Comparison of ENCODE assay signal across 18 cellular contexts in the genomic region with DNA sequence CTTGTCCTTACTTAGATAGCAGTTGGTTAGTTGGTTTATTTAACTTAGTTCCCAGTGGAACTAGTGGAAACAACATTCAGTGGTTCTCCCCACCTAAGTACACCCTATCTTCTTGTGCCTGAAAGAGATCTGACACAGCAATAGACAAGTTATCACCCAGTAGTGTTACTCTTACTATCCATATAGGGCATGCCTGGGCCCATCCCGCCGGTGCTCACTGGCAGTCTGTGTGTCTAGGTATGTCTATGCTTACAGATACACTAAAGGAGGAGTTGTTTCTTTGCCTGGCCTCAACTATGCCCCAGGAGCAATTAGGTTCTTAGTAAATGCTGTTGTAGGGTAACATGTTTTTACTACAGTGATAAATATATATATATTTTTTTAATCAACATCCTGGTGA.
"Had no signal": no experiment of that assay in that cellular context is flagged by ENCODE, and none has a peak within 500 bp of the region (broad histone marks: within the 10 kb centered on the region; RNA-seq: fewer than 3 reads in every experiment).

No MANE protein-coding gene starts in this region.

- H3K4me3 ChIP-seq: body of pancreas, hepatocyte, thoracic aorta, upper lobe of right lung had no signal

- H3K4me2 ChIP-seq: hepatocyte had no signal

- FAIRE-seq: TTC549 had no signal

- H3K27me3 ChIP-seq: body of pancreas, hepatocyte, upper lobe of right lung had no signal

- H3K27ac ChIP-seq: body of pancreas, hepatocyte, thoracic aorta, upper lobe of right lung had no signal

- H3K36me3 ChIP-seq: thoracic aorta, upper lobe of right lung had no signal

- DNase-seq: activated gamma-delta T cell treated with Interleukin-2 at 50 U/mL for 16 hours; activated T-cell treated with anti-CD3 and anti-CD28 coated beads, Interleukin-2, amount 50 U/mL, for 1 hour; anterior cingulate cortex; body of pancreas; caudate nucleus; dermis blood vessel endothelial cell; effector memory CD8-positive, alpha-beta T cell; foreskin melanocyte; glutamatergic neuron; left ventricle myocardium superior; retina; stimulated activated CD4-positive, alpha-beta T cell treated with anti-CD3 and anti-CD28 coated beads, Interleukin-4, amount 100 ng/mL, for 24 hours; stimulated activated naive CD4-positive, alpha-beta T cell treated with Interleukin-2 at 50 U/mL for 16 hours; T-cell; upper lobe of right lung had no signal

- H2AFZ ChIP-seq: hepatocyte had no signal

- H3K79me2 ChIP-seq: hepatocyte had no signal

- H3K4me1 ChIP-seq: body of pancreas, upper lobe of right lung had no signal

- ATAC-seq: body of pancreas; effector memory CD8-positive, alpha-beta T cell; left ventricle myocardium superior; T-cell; upper lobe of right lung had no signal

- H3K9me3 ChIP-seq: body of pancreas, thoracic aorta, upper lobe of right lung had no signal
